Comparison of ENCODE assay signal across 7 cellular contexts in genomic region chr16:73196670-73197069, GRCh38.
DNase-seq lines count a peak whose midpoint lies in the region; ATAC-seq and TF ChIP-seq lines count a peak whose summit lies in the region.

No MANE protein-coding gene starts in this region.

- no peak overlapping the region for H3K9ac ChIP-seq in KMS-11

- H3K9me3 ChIP-seq in esophagus muscularis mucosa: no peaks in the 10 kb centered on the region

- H2AFZ ChIP-seq in KMS-11 (ENCODE audit: low read depth): no peak overlapping the region

- no peak for TF ChIP-seq POLR2A in esophagus muscularis mucosa (IDR thresholded peaks at IDR 0.05; ENCODE audit: low read depth)

- H3K27ac ChIP-seq in KMS-11: no peak overlapping the region
- no peak overlapping the region for H3K27ac ChIP-seq in esophagus muscularis mucosa (replicated peaks in 1 of 4)

- H3K4me2 ChIP-seq in KMS-11: no peak overlapping the region

- H3K36me3 ChIP-seq in KMS-11 (ENCODE audit: insufficient read depth) (no peaks in the 10 kb centered on the region), esophagus muscularis mucosa (no peaks in the 10 kb centered on the region)

- intact Hi-C loops in esophagus muscularis mucosa (cut with DNase I): loop anchor here (2.0 kb wide), 1 partner anchor 366 kb away; no protein-coding TSS in a partner anchor

- no peak for TF ChIP-seq EP300 in esophagus muscularis mucosa (IDR thresholded peaks at IDR 0.05)

- no peaks in the 10 kb centered on the region for H3K79me2 ChIP-seq in KMS-11 (ENCODE audit: insufficient read depth, low read depth)

- DNase-seq in ELR (ENCODE audit: low read depth) (peak; percentile 76), esophagus muscularis mucosa (ENCODE audit: extremely low spot score) (no peak), mucosa of gallbladder (ENCODE audit: low spot score) (peak; percentile 75)
- DNase-seq in activated CD4-positive, CD25-positive, alpha-beta regulatory T cell treated with anti-CD3 and anti-CD28 coated beads, Interleukin-2, amount 50 U/mL, for 72 hours: no peak

- no peaks in the 10 kb centered on the region for H4K20me1 ChIP-seq in KMS-11 (ENCODE audit: insufficient read depth)

- H3K27me3 ChIP-seq in KMS-11 (ENCODE audit: insufficient read depth, low read depth): no peaks in the 10 kb centered on the region
- H3K27me3 ChIP-seq in esophagus muscularis mucosa: peaks cover 0 to 6% (median 0%) of the 10 kb centered on the region in 4 donors

- H3K4me1 ChIP-seq in KMS-11 (ENCODE audit: low read depth, poor library complexity, severe bottlenecking) (no peaks in the 10 kb centered on the region), esophagus muscularis mucosa (no peaks in the 10 kb centered on the region)

- ATAC-seq in GM21528 (IDR thresholded peaks at IDR 0.05; ENCODE audit: low FRiP score, unreplicated experiment) (peak; percentile 86), SK-N-SH treated with all-trans-retinoic acid at 6 μM for 48 hours (peak; percentile 94)

- TF ChIP-seq CTCF in KMS-11 (conservative IDR thresholded peaks at IDR 0.05; ENCODE audit: low read depth, low read length): peak; percentile 40
- peak; percentile 63 to 74 (median 66) for TF ChIP-seq CTCF in esophagus muscularis mucosa (IDR thresholded peaks at IDR 0.05)

- H3K4me3 ChIP-seq in KMS-11 (IDR thresholded peaks at IDR 0.05; ENCODE audit: insufficient read depth, low read depth, low read length) (no peak overlapping the region), esophagus muscularis mucosa (no peak overlapping the region)

- WGBS in esophagus muscularis mucosa: 45% methylated on average over 4 of the region's 4 CpGs

TF ChIP-seq in SK-N-SH treated with all-trans-retinoic acid at 6 μM for 48 hours, 23 proteins besides CTCF, POLR2A, EP300 and RAD21:
- no peak for TF ChIP-seq ESRRG (CRISPR knock-in tag; IDR thresholded peaks at IDR 0.05)
- TF ChIP-seq ZNF565 (CRISPR knock-in tag; conservative IDR thresholded peaks at IDR 0.05; ENCODE audit: low read depth): no peak
- TF ChIP-seq PPARA (CRISPR knock-in tag; IDR thresholded peaks at IDR 0.05; ENCODE audit: borderline replicate concordance): no peak
- TF ChIP-seq ZFP30 (CRISPR knock-in tag; IDR thresholded peaks at IDR 0.05): no peak
- TF ChIP-seq CREB5 (CRISPR knock-in tag; IDR thresholded peaks at IDR 0.05; ENCODE audit: low read depth): no peak
- TF ChIP-seq CSDC2 (CRISPR knock-in tag; IDR thresholded peaks at IDR 0.05): no peak
- no peak for TF ChIP-seq ZNF70 (CRISPR knock-in tag; IDR thresholded peaks at IDR 0.05)
- TF ChIP-seq GLIS3 (CRISPR knock-in tag; IDR thresholded peaks at IDR 0.05): no peak
- no peak for TF ChIP-seq ZFP3 (CRISPR knock-in tag; IDR thresholded peaks at IDR 0.05)
- no peak for TF ChIP-seq TSHZ2 (CRISPR knock-in tag; IDR thresholded peaks at IDR 0.05)
- TF ChIP-seq ISL1 (CRISPR knock-in tag; IDR thresholded peaks at IDR 0.05): no peak
- no peak for TF ChIP-seq OSR1 (CRISPR knock-in tag; IDR thresholded peaks at IDR 0.05)
- no peak for TF ChIP-seq TOX (CRISPR knock-in tag; IDR thresholded peaks at IDR 0.05; ENCODE audit: borderline replicate concordance)
- no peak for TF ChIP-seq SNAI2 (CRISPR knock-in tag; IDR thresholded peaks at IDR 0.05)
- no peak for TF ChIP-seq ZNF8 (CRISPR knock-in tag; IDR thresholded peaks at IDR 0.05)
- TF ChIP-seq ZC3H10 (CRISPR knock-in tag; IDR thresholded peaks at IDR 0.05): no peak
- TF ChIP-seq RARB (CRISPR knock-in tag; IDR thresholded peaks at IDR 0.05): no peak
- TF ChIP-seq POU6F1 (CRISPR knock-in tag; IDR thresholded peaks at IDR 0.05; ENCODE audit: borderline replicate concordance, low read depth): no peak
- TF ChIP-seq BACH2 (CRISPR knock-in tag; IDR thresholded peaks at IDR 0.05; ENCODE audit: borderline replicate concordance): no peak
- no peak for TF ChIP-seq TCF4 (CRISPR knock-in tag; IDR thresholded peaks at IDR 0.05; ENCODE audit: borderline replicate concordance)
TF ChIP-seq in SK-N-SH treated with all-trans-retinoic acid at 6 μM for 48 hours: peak in this region for 0.

Comparison
In these comparisons a context has a peak if more than half of its experiments do, and no peak if none do; other contexts are left out.
1. DNase-seq: peak in ELR (single experiment) and mucosa of gallbladder (single experiment); none in esophagus muscularis mucosa (single experiment) and activated CD4-positive, CD25-positive, alpha-beta regulatory T cell treated with anti-CD3 and anti-CD28 coated beads, Interleukin-2, amount 50 U/mL, for 72 hours (single experiment).